In genomic region chr11:130315354-130315970, GRCh38 we compare ENCODE assay signal across 1 cellular context.
TF ChIP-seq lines count a peak whose summit lies in the region.

No MANE protein-coding gene starts in this region.

TF ChIP-seq in HepG2, 621 proteins besides CTCF, POLR2A, EP300 and RAD21 (continued from another document):
- no peak for TF ChIP-seq TMF1 (CRISPR knock-in tag; IDR thresholded peaks at IDR 0.05; ENCODE audit: low read depth)
- TF ChIP-seq ZNF501 (CRISPR knock-in tag; IDR thresholded peaks at IDR 0.05): 0 out of 2 replicates have a peak, but pooled peaks have one; percentile 6
- TF ChIP-seq NBN (conservative IDR thresholded peaks at IDR 0.05): no peak
- TF ChIP-seq CREBL2 (CRISPR knock-in tag; IDR thresholded peaks at IDR 0.05; ENCODE audit: borderline replicate concordance): no peak
- TF ChIP-seq ZNF33B (CRISPR knock-in tag; IDR thresholded peaks at IDR 0.05): no peak
- no peak for TF ChIP-seq KDM5B (CRISPR knock-in tag; IDR thresholded peaks at IDR 0.05; ENCODE audit: borderline replicate concordance)
- TF ChIP-seq ZBTB38 (CRISPR knock-in tag; IDR thresholded peaks at IDR 0.05): 0 out of 2 replicates have a peak, but pooled peaks have one; percentile 49
- TF ChIP-seq YEATS4 (CRISPR knock-in tag; IDR thresholded peaks at IDR 0.05; ENCODE audit: borderline replicate concordance): no peak
- 0 out of 2 replicates have a peak, but pooled peaks have one; percentile 18 for TF ChIP-seq HDAC1 (CRISPR knock-in tag; IDR thresholded peaks at IDR 0.05)
- no peak for TF ChIP-seq MBNL3 (CRISPR knock-in tag; conservative IDR thresholded peaks at IDR 0.05)
